In genomic region chr18:32468147-32468845, GRCh38 we compare ENCODE assay signal across 9 cellular contexts. TPM values are rescaled to one million over a fixed set of nuclear protein-coding genes. Genes with fewer than 3 reads are reported as not detected.
DNase-seq lines count a peak whose midpoint lies in the region; ATAC-seq, FAIRE-seq and TF ChIP-seq lines count a peak whose summit lies in the region.
"Had no signal": no experiment of that assay in that cellular context is flagged by ENCODE, and none has a peak within 500 bp of the region (broad histone marks: within the 10 kb centered on the region; RNA-seq: fewer than 3 reads in every experiment).

No MANE protein-coding gene starts in this region.

- H3K36me3 ChIP-seq in HEK293 (ENCODE audit: control insufficient read depth in 2 of 2, insufficient read depth in 1 of 2, low read length in 2 of 2): no peaks in the 10 kb centered on the region
- H3K36me3 ChIP-seq in ascending aorta: no peaks in the 10 kb centered on the region
- H3K36me3 ChIP-seq in small intestine (ENCODE audit: control insufficient read depth in 2 of 2, insufficient read depth in 2 of 2, low read length in 2 of 2): no peaks in the 10 kb centered on the region
- no peaks in the 10 kb centered on the region for H3K36me3 ChIP-seq in H7 (replicated peaks; ENCODE audit: control insufficient read depth, insufficient read depth, low read length)

- ATAC-seq in GM19455 (IDR thresholded peaks at IDR 0.05; ENCODE audit: unreplicated experiment): no peak
- ATAC-seq: activated CD4-positive, CD25-positive, alpha-beta regulatory T cell treated with anti-CD3 and anti-CD28 coated beads, Interleukin-2, amount 50 U/mL, for 24 hours had no signal

- WGBS in small intestine, 3 donors: 7 to 36% (median 14%) methylated on average over 3 of the region's 3 CpGs

- no peak for DNase-seq in ascending aorta (ENCODE audit: low spot score in 2 of 2)
- peak; percentile 22 for DNase-seq in kidney glomerular epithelial cell (lab: John Stamatoyannopoulos, UW)
- DNase-seq in small intestine: peak; percentile 36
- no peak for DNase-seq in mesenteric fat pad (ENCODE audit: low spot score)
- no peak for DNase-seq in H7
- no peak for DNase-seq in stimulated activated naive CD4-positive, alpha-beta T cell treated with Interleukin-2 at 50 U/mL for 16 hours (lab: John Stamatoyannopoulos, UW)

- H3K27me3 ChIP-seq in ascending aorta (no peaks in the 10 kb centered on the region), small intestine (ENCODE audit: control insufficient read depth in 2 of 2, insufficient read depth in 2 of 2, low read length in 2 of 2) (no peaks in the 10 kb centered on the region), H7 (ENCODE audit: control insufficient read depth, insufficient read depth, low read length) (peaks cover 8% of the 10 kb centered on the region)

- H3K4me3 ChIP-seq in HEK293 (ENCODE audit: low read depth, low read length) (peak overlapping the region; percentile 6; the same call in 1 of the 2 replicates), ascending aorta (peak overlapping the region; percentile 74 to 82), small intestine (ENCODE audit: low read depth in 1 of 2, low read length in 2 of 2) (peak overlapping the region in 1 of 2 donors; percentile 88), H7 (ENCODE audit: insufficient read depth, low read depth, low read length) (no peak overlapping the region)

- no peak for TF ChIP-seq CTCF in HEK293 (tag by site-specific recombination; IDR thresholded peaks at IDR 0.05)
- no peak for TF ChIP-seq CTCF in ascending aorta (IDR thresholded peaks at IDR 0.05)

- POLR2A ChIA-PET in HEK293 (lab: Yijun Ruan, JAX): interaction anchor here (0.7 to 0.8 kb wide), 2 partner anchors 84 to 126 kb away, joined by 3 to 4 read pairs; no protein-coding TSS in a partner anchor

- CTCF ChIA-PET in HEK293 (lab: Yijun Ruan, JAX): interaction anchor here (0.5 to 6.0 kb wide), 9 partner anchors 14 to 315 kb away, joined by 3 to 62 read pairs (median 4); no protein-coding TSS in a partner anchor

- H3K9me3 ChIP-seq in HEK293 (ENCODE audit: control insufficient read depth, insufficient read depth, low read depth, low read length) (no peaks in the 10 kb centered on the region), ascending aorta (no peaks in the 10 kb centered on the region), small intestine (ENCODE audit: control insufficient read depth, low read depth) (no peaks in the 10 kb centered on the region)

- no peak for FAIRE-seq in small intestine (lab: Jason Lieb, UNC)

- H3K4me1 ChIP-seq in HEK293 (ENCODE audit: control insufficient read depth, insufficient read depth, low read length) (peaks cover 3% of the 10 kb centered on the region; the same call in 1 of the 2 replicates), ascending aorta (peaks cover 0 to 8% of the 10 kb centered on the region in 2 donors), small intestine (ENCODE audit: control insufficient read depth in 2 of 2, insufficient read depth in 1 of 2, low read depth in 1 of 2, low read length in 1 of 2) (peaks cover 0 to 2% of the 10 kb centered on the region in 2 donors)

- H3K27ac ChIP-seq in HEK293 (ENCODE audit: extremely low read depth, low read depth, low read length) (no peak overlapping the region), ascending aorta (peak overlapping the region in 1 of 2 donors; percentile 81), small intestine (ENCODE audit: low read depth in 1 of 2, low read length in 1 of 2) (peak overlapping the region; percentile 36 to 54)

- intact Hi-C loops in ascending aorta (cut with DNase I): no loop called here

TF ChIP-seq in HEK293, 187 proteins besides CTCF, POLR2A, EP300 and RAD21:
- TF ChIP-seq ZFHX2 (tag by site-specific recombination; conservative IDR thresholded peaks at IDR 0.05) (peak; percentile 39; the same call in 1 of the 2 replicates), TRIM28 (IDR thresholded peaks at IDR 0.05; ENCODE audit: borderline replicate concordance, low read length) (no peak), ZNF664 (tag by site-specific recombination; IDR thresholded peaks at IDR 0.05) (peak; percentile 81), GFI1B (tag by site-specific recombination; IDR thresholded peaks at IDR 0.05) (no peak), ELK4 (IDR thresholded peaks at IDR 0.05; ENCODE audit: borderline replicate concordance, low read depth, low read length) (0 out of 2 replicates have a peak, but pooled peaks have one; percentile 29), PRDM1 (tag by site-specific recombination; IDR thresholded peaks at IDR 0.05) (peak; percentile 92)
TF ChIP-seq in HEK293: peak in this region for 4.

RNA-seq across cellular contexts. Expression of gene GAREM1, which starts 2.4 kb away (rescaled TPM):
- 8.9 TPM for total RNA-seq in ascending aorta
- 1 to 10 TPM; 1.9 to 4.5 (median 3.6) TPM for polyA plus RNA-seq in small intestine
- 21.2 TPM for total RNA-seq in mesenteric fat pad
- total RNA-seq in H7 (2014; rRNA removed; shearing (Covaris generic)): 4.9 and 6.5 TPM in 2 replicates

Comparison
In these comparisons a context has a peak if more than half of its experiments do, and no peak if none do; other contexts are left out.
1. DNase-seq: peak in kidney glomerular epithelial cell (single experiment) and small intestine (single experiment); none in ascending aorta (0 of 2), mesenteric fat pad (single experiment), H7 (single experiment) and stimulated activated naive CD4-positive, alpha-beta T cell treated with Interleukin-2 at 50 U/mL for 16 hours (single experiment).